In genomic region chr6:25583906-25584305, GRCh38 we compare ENCODE assay signal across 28 cellular contexts.
"Had no signal": no experiment of that assay in that cellular context is flagged by ENCODE, and none has a peak within 500 bp of the region (broad histone marks: within the 10 kb centered on the region; RNA-seq: fewer than 3 reads in every experiment).

No MANE protein-coding gene starts in this region.

- H3K9me3 ChIP-seq: body of pancreas, breast epithelium had no signal

- DNase-seq: activated B cell treated with CpG ODN at 0.5 μM for 24 hours; activated CD4-positive, alpha-beta memory T cell treated with anti-CD3 and anti-CD28 coated beads, Interleukin-2, amount 10 ng/mL, durations not matched to agents 7 days and 5 days; activated CD4-positive, alpha-beta T cell treated with anti-CD3 and anti-CD28 coated beads for 4 hours; activated CD4-positive, alpha-beta T cell treated with anti-CD3 and anti-CD28 coated beads, Interleukin-2, amount 10 ng/mL, durations not matched to agents 7 days and 5 days; activated CD4-positive, alpha-beta T cell treated with anti-CD3 and anti-CD28 coated beads, Interleukin-2, amount 50 U/mL, for 48 hours; activated CD4-positive, CD25-positive, alpha-beta regulatory T cell treated with anti-CD3 and anti-CD28 coated beads, Interleukin-2, amount 50 U/mL, for 72 hours; activated CD8-positive, alpha-beta memory T cell treated with anti-CD3 and anti-CD28 coated beads for 24 hours; activated CD8-positive, alpha-beta memory T cell treated with anti-CD3 and anti-CD28 coated beads, Interleukin-2, amount 10 ng/mL, durations not matched to agents 7 days and 5 days; activated CD8-positive, alpha-beta memory T cell treated with anti-CD3 and anti-CD28 coated beads, Interleukin-2, amount 50 U/mL, for 48 hours; activated CD8-positive, alpha-beta T cell treated with anti-CD3 and anti-CD28 coated beads, Interleukin-2, amount 10 ng/mL, durations not matched to agents 7 days and 5 days; activated effector memory CD4-positive, alpha-beta T cell treated with Interleukin-2 at 50 U/mL for 16 hours; activated gamma-delta T cell; activated naive CD4-positive, alpha-beta T cell treated with anti-CD3 and anti-CD28 coated beads, Interleukin-2, amount 10 ng/mL, durations not matched to agents 7 days and 5 days; activated naive CD4-positive, alpha-beta T cell treated with Interleukin-2 at 50 U/mL for 16 hours; activated naive CD8-positive, alpha-beta T cell treated with anti-CD3 and anti-CD28 coated beads, Interleukin-2, amount 10 ng/mL, durations not matched to agents 7 days and 5 days; activated naive CD8-positive, alpha-beta T cell treated with anti-CD3 and anti-CD28 coated beads, Interleukin-2, amount 50 U/mL, for 24 hours; activated T-cell treated with anti-CD3 and anti-CD28 coated beads, Interleukin-2, amount 50 U/mL, for 24 hours; activated T-cell treated with anti-CD3 and anti-CD28 coated beads, Interleukin-2, amount 50 U/mL, for 48 hours; amniotic stem cell; aorta; body of pancreas; brain microvascular endothelial cell; central memory CD4-positive, alpha-beta T cell; T-helper 1 cell; T-helper 2 cell; T-helper 9 cell had no signal

- H3K4me1 ChIP-seq: breast epithelium had no signal

- H3K36me3 ChIP-seq: brain microvascular endothelial cell, breast epithelium had no signal

- H3K27me3 ChIP-seq: body of pancreas, brain microvascular endothelial cell, breast epithelium had no signal

- H3K4me3 ChIP-seq: body of pancreas, breast epithelium had no signal

- H3K27ac ChIP-seq: brain microvascular endothelial cell, breast epithelium, VCaP had no signal
